ENCODE assay signal across 25 cellular contexts in the genomic region with DNA sequence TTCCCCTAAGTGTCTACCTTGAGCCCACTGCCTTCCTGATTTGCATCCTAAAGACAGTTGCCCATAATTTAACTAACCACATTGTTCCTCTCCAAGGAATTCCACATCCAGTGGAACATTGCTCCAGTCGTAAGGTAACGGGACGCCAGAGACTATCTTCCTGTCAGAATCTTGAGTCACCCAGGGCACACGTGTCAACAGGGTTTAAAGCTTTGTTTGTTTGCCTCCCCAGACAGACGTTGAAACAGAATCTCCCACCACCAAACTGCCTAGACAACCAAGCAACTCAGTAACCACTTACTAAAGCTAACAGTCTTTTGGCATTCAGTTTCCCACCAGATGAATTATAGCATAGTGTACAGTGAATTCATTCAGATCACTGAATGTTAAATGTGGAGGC.
"Had no signal": no experiment of that assay in that cellular context is flagged by ENCODE, and none has a peak within 500 bp of the region (broad histone marks: within the 10 kb centered on the region; RNA-seq: fewer than 3 reads in every experiment).

No MANE protein-coding gene starts in this region.

- ATAC-seq: activated CD8-positive, alpha-beta memory T cell treated with anti-CD3 and anti-CD28 coated beads, Interleukin-2, amount 10 ng/mL, durations not matched to agents 7 days and 5 days; activated T-helper 17 cell treated with anti-CD3 and anti-CD28 coated beads, Interleukin-2, amount 50 U/mL, for 72 hours; foreskin keratinocyte; left ventricle myocardium superior; pancreas; right lobe of liver; stimulated activated memory B cell treated with anti-CD40 and anti-IgM and Interleukin-4, amounts not matched to agents 10 μg/mL and 1 μg/mL and 100 μg/mL, for 72 hours; T-cell had no signal

- H3K27ac Mint-ChIP-seq: activated B cell treated with CpG ODN at 0.5 μM for 24 hours; activated CD4-positive, alpha-beta memory T cell treated with anti-CD3 and anti-CD28 coated beads, Interleukin-2, amount 10 ng/mL, durations not matched to agents 7 days and 5 days; activated CD8-positive, alpha-beta memory T cell treated with anti-CD3 and anti-CD28 coated beads, Interleukin-2, amount 10 ng/mL, durations not matched to agents 7 days and 5 days; activated naive CD8-positive, alpha-beta T cell treated with anti-CD3 and anti-CD28 coated beads, Interleukin-2, amount 10 ng/mL, durations not matched to agents 7 days and 5 days; activated T-helper 17 cell treated with anti-CD3 and anti-CD28 coated beads, Interleukin-2, amount 50 U/mL, for 72 hours; endodermal cell; stimulated activated memory B cell treated with anti-CD40 and anti-IgM and Interleukin-4, amounts not matched to agents 10 μg/mL and 1 μg/mL and 100 μg/mL, for 72 hours; T-cell had no signal

- H3K36me3 ChIP-seq: brain microvascular endothelial cell, colonic mucosa, pancreas, right lobe of liver, upper lobe of left lung had no signal

- H3K4me3 ChIP-seq: colonic mucosa, pancreas, right lobe of liver, testis, upper lobe of left lung had no signal

- H3K9me3 Mint-ChIP-seq: activated B cell treated with CpG ODN at 0.5 μM for 24 hours; activated CD4-positive, alpha-beta memory T cell treated with anti-CD3 and anti-CD28 coated beads, Interleukin-2, amount 10 ng/mL, durations not matched to agents 7 days and 5 days; activated naive CD8-positive, alpha-beta T cell treated with anti-CD3 and anti-CD28 coated beads, Interleukin-2, amount 10 ng/mL, durations not matched to agents 7 days and 5 days; activated T-helper 17 cell treated with anti-CD3 and anti-CD28 coated beads, Interleukin-2, amount 50 U/mL, for 72 hours; endodermal cell; neural crest cell; stimulated activated memory B cell treated with anti-CD40 and anti-IgM and Interleukin-4, amounts not matched to agents 10 μg/mL and 1 μg/mL and 100 μg/mL, for 72 hours had no signal

- H3K9me3 ChIP-seq: colonic mucosa, pancreas, right lobe of liver, testis, upper lobe of left lung had no signal

- H3K4me3 Mint-ChIP-seq: activated B cell treated with CpG ODN at 0.5 μM for 24 hours; activated CD4-positive, alpha-beta memory T cell treated with anti-CD3 and anti-CD28 coated beads, Interleukin-2, amount 10 ng/mL, durations not matched to agents 7 days and 5 days; activated CD8-positive, alpha-beta memory T cell treated with anti-CD3 and anti-CD28 coated beads, Interleukin-2, amount 10 ng/mL, durations not matched to agents 7 days and 5 days; activated naive CD8-positive, alpha-beta T cell treated with anti-CD3 and anti-CD28 coated beads, Interleukin-2, amount 10 ng/mL, durations not matched to agents 7 days and 5 days; activated T-helper 17 cell treated with anti-CD3 and anti-CD28 coated beads, Interleukin-2, amount 50 U/mL, for 72 hours; endodermal cell; neural crest cell; stimulated activated memory B cell treated with anti-CD40 and anti-IgM and Interleukin-4, amounts not matched to agents 10 μg/mL and 1 μg/mL and 100 μg/mL, for 72 hours; T-cell had no signal

- H3K4me1 Mint-ChIP-seq: activated CD4-positive, alpha-beta memory T cell treated with anti-CD3 and anti-CD28 coated beads, Interleukin-2, amount 10 ng/mL, durations not matched to agents 7 days and 5 days; activated CD8-positive, alpha-beta memory T cell treated with anti-CD3 and anti-CD28 coated beads, Interleukin-2, amount 10 ng/mL, durations not matched to agents 7 days and 5 days; activated naive CD8-positive, alpha-beta T cell treated with anti-CD3 and anti-CD28 coated beads, Interleukin-2, amount 10 ng/mL, durations not matched to agents 7 days and 5 days; activated T-helper 17 cell treated with anti-CD3 and anti-CD28 coated beads, Interleukin-2, amount 50 U/mL, for 72 hours; T-cell had no signal

- H3K4me1 ChIP-seq: colonic mucosa, foreskin keratinocyte, pancreas, right lobe of liver, testis, upper lobe of left lung had no signal

- H3K27me3 ChIP-seq: brain microvascular endothelial cell, colonic mucosa, pancreas, right lobe of liver, testis, upper lobe of left lung had no signal

- H3K36me3 Mint-ChIP-seq: activated CD8-positive, alpha-beta memory T cell treated with anti-CD3 and anti-CD28 coated beads, Interleukin-2, amount 10 ng/mL, durations not matched to agents 7 days and 5 days; activated naive CD8-positive, alpha-beta T cell treated with anti-CD3 and anti-CD28 coated beads, Interleukin-2, amount 10 ng/mL, durations not matched to agents 7 days and 5 days; stimulated activated memory B cell treated with anti-CD40 and anti-IgM and Interleukin-4, amounts not matched to agents 10 μg/mL and 1 μg/mL and 100 μg/mL, for 72 hours; T-cell had no signal

- H3K27me3 Mint-ChIP-seq: activated CD4-positive, alpha-beta memory T cell treated with anti-CD3 and anti-CD28 coated beads, Interleukin-2, amount 10 ng/mL, durations not matched to agents 7 days and 5 days; activated CD8-positive, alpha-beta memory T cell treated with anti-CD3 and anti-CD28 coated beads, Interleukin-2, amount 10 ng/mL, durations not matched to agents 7 days and 5 days; activated naive CD8-positive, alpha-beta T cell treated with anti-CD3 and anti-CD28 coated beads, Interleukin-2, amount 10 ng/mL, durations not matched to agents 7 days and 5 days; T-cell had no signal

- DNase-seq: activated B cell treated with CpG ODN at 0.5 μM for 24 hours; activated CD4-positive, alpha-beta memory T cell treated with anti-CD3 and anti-CD28 coated beads, Interleukin-2, amount 10 ng/mL, durations not matched to agents 7 days and 5 days; activated CD4-positive, alpha-beta T cell treated with anti-CD3 and anti-CD28 coated beads for 4 hours; activated CD8-positive, alpha-beta memory T cell treated with anti-CD3 and anti-CD28 coated beads, Interleukin-2, amount 10 ng/mL, durations not matched to agents 7 days and 5 days; activated naive CD4-positive, alpha-beta T cell treated with Interleukin-2 at 50 U/mL for 16 hours; activated naive CD8-positive, alpha-beta T cell treated with anti-CD3 and anti-CD28 coated beads, Interleukin-2, amount 10 ng/mL, durations not matched to agents 7 days and 5 days; amygdala; brain microvascular endothelial cell; central memory CD4-positive, alpha-beta T cell; colonic mucosa; endodermal cell; foreskin keratinocyte; glutamatergic neuron; hippocampal formation; kidney; left ventricle myocardium superior; pancreas; right lobe of liver; stimulated activated CD4-positive, alpha-beta T cell treated with anti-CD3 and anti-CD28 coated beads, Interleukin-4, amount 100 ng/mL, for 24 hours; T-cell; testis; upper lobe of left lung had no signal

- H3K27ac ChIP-seq: brain microvascular endothelial cell, colonic mucosa, foreskin keratinocyte, pancreas, right lobe of liver, testis, upper lobe of left lung had no signal
